1 cellular context compared by ENCODE assay signal in genomic region chr10:114937962-114938817, GRCh38.
TF ChIP-seq lines count a peak whose summit lies in the region.

Gene TRUB1 (plus strand): TSS chr10:114938195. CDS start chr10:114938254, 59 bp downstream.

TF ChIP-seq in HepG2, 621 proteins besides CTCF, POLR2A, EP300 and RAD21 (continued from another document and continues in another):
- TF ChIP-seq AKNA (CRISPR knock-in tag; IDR thresholded peaks at IDR 0.05; ENCODE audit: borderline replicate concordance) = no peak
- no peak for TF ChIP-seq LCORL (IDR thresholded peaks at IDR 0.05)
- peak; percentile 77 for TF ChIP-seq LCORL (CRISPR knock-in tag; IDR thresholded peaks at IDR 0.05)
- no peak for TF ChIP-seq NFE2L1 (CRISPR knock-in tag; IDR thresholded peaks at IDR 0.05; ENCODE audit: borderline replicate concordance)
- peak; percentile 91; the same call in 1 of the 2 replicates for TF ChIP-seq HBP1 (CRISPR knock-in tag; IDR thresholded peaks at IDR 0.05; ENCODE audit: low read depth)
- TF ChIP-seq SP140L (CRISPR knock-in tag; IDR thresholded peaks at IDR 0.05; ENCODE audit: borderline replicate concordance) = no peak
- no peak for TF ChIP-seq SOX13 (IDR thresholded peaks at IDR 0.05)
- peak in 1 of 2 experiments; percentile 54; a peak in 1 of 4 replicates for TF ChIP-seq SOX13 (CRISPR knock-in tag; conservative IDR thresholded peaks at IDR 0.05 in 1 of 2, IDR thresholded peaks at IDR 0.05 in 1 of 2)
- TF ChIP-seq ZNF282 (IDR thresholded peaks at IDR 0.05; ENCODE audit: partially characterized antibody) = no peak
- TF ChIP-seq CSRNP1 (CRISPR knock-in tag; IDR thresholded peaks at IDR 0.05) = no peak
- peak; percentile 97 for TF ChIP-seq HCFC1 (IDR thresholded peaks at IDR 0.05; ENCODE audit: low read depth, low read length)
- peak; percentile 33; the same call in 1 of the 2 replicates for TF ChIP-seq NFYC (CRISPR knock-in tag; IDR thresholded peaks at IDR 0.05)
- no peak for TF ChIP-seq ETS1 (CRISPR knock-in tag; IDR thresholded peaks at IDR 0.05)
- TF ChIP-seq NR1H2 (CRISPR knock-in tag; IDR thresholded peaks at IDR 0.05; ENCODE audit: borderline replicate concordance, low read depth) = no peak
- TF ChIP-seq CHD2 (IDR thresholded peaks at IDR 0.05; ENCODE audit: low read depth, low read length) = peak; percentile 77
- 0 out of 2 replicates have a peak, but pooled peaks have one; percentile 8 for TF ChIP-seq PATZ1 (CRISPR knock-in tag; IDR thresholded peaks at IDR 0.05)
- no peak for TF ChIP-seq TRAFD1 (CRISPR knock-in tag; IDR thresholded peaks at IDR 0.05; ENCODE audit: borderline replicate concordance)
- TF ChIP-seq KAT8 (CRISPR knock-in tag; IDR thresholded peaks at IDR 0.05) = peak; percentile 98
- no peak for TF ChIP-seq FOXP1 (IDR thresholded peaks at IDR 0.05)
- peak; percentile 33; the same call in 1 of the 2 replicates for TF ChIP-seq FOXP1 (CRISPR knock-in tag; IDR thresholded peaks at IDR 0.05)
- peak; percentile 97 for TF ChIP-seq GATAD1 (CRISPR knock-in tag; IDR thresholded peaks at IDR 0.05)
- peak; percentile 97 for TF ChIP-seq SAP130 (CRISPR knock-in tag; IDR thresholded peaks at IDR 0.05; ENCODE audit: low read depth)
- peak; percentile 83; the same call in 1 of the 2 replicates for TF ChIP-seq KDM5B (CRISPR knock-in tag; IDR thresholded peaks at IDR 0.05; ENCODE audit: borderline replicate concordance)
- TF ChIP-seq CREB3 (CRISPR knock-in tag; IDR thresholded peaks at IDR 0.05) = no peak
- TF ChIP-seq FOXJ3 (CRISPR knock-in tag; IDR thresholded peaks at IDR 0.05; ENCODE audit: borderline replicate concordance) = peak; percentile 77; the same call in 1 of the 2 replicates
- peak; percentile 69 for TF ChIP-seq ZNF781 (CRISPR knock-in tag; IDR thresholded peaks at IDR 0.05; ENCODE audit: borderline replicate concordance, not compliant biosample characterization)
- TF ChIP-seq GTF3A (CRISPR knock-in tag; conservative IDR thresholded peaks at IDR 0.05) = no peak
- TF ChIP-seq RELA (CRISPR knock-in tag; IDR thresholded peaks at IDR 0.05) = no peak
- peak; percentile 69; the same call in 1 of the 2 replicates for TF ChIP-seq ZNF598 (CRISPR knock-in tag; IDR thresholded peaks at IDR 0.05; ENCODE audit: borderline replicate concordance)
- no peak for TF ChIP-seq E2F1 (CRISPR knock-in tag; IDR thresholded peaks at IDR 0.05)
- no peak for TF ChIP-seq HNRNPUL1 (IDR thresholded peaks at IDR 0.05; ENCODE audit: low read depth, low read length)
- TF ChIP-seq ZNF678 (CRISPR knock-in tag; IDR thresholded peaks at IDR 0.05) = peak; percentile 82; the same call in 1 of the 2 replicates
- TF ChIP-seq ZNF687 (CRISPR knock-in tag; IDR thresholded peaks at IDR 0.05) = peak; percentile 82
- TF ChIP-seq ZNF235 (CRISPR knock-in tag; IDR thresholded peaks at IDR 0.05; ENCODE audit: borderline replicate concordance) = no peak
- TF ChIP-seq ZNF263 (CRISPR knock-in tag; IDR thresholded peaks at IDR 0.05) = no peak
- no peak for TF ChIP-seq NAIF1 (CRISPR knock-in tag; IDR thresholded peaks at IDR 0.05; ENCODE audit: borderline replicate concordance)
